In genomic region chr7:46080595-46081159, GRCh38 we compare ENCODE assay signal across 12 cellular contexts.
"Had no signal": no experiment of that assay in that cellular context is flagged by ENCODE, and none has a peak within 500 bp of the region (broad histone marks: within the 10 kb centered on the region; RNA-seq: fewer than 3 reads in every experiment).

No MANE protein-coding gene starts in this region.

- H3K27ac ChIP-seq: dorsolateral prefrontal cortex, gastrocnemius medialis, sigmoid colon had no signal

- FAIRE-seq: TTC549 had no signal

- DNase-seq: activated effector memory CD4-positive, alpha-beta T cell treated with anti-CD3 and anti-CD28 coated beads, Interleukin-2, amount 50 U/mL, for 16 hours; dorsolateral prefrontal cortex; gastrocnemius medialis; kidney glomerular epithelial cell; nephron progenitor cell; sigmoid colon; stimulated activated CD4-positive, alpha-beta T cell treated with anti-CD3 and anti-CD28 coated beads, Interleukin-2, amount 100 ng/mL, for 24 hours; stimulated activated naive CD4-positive, alpha-beta T cell; substantia nigra had no signal

- H3K36me3 ChIP-seq: gastrocnemius medialis, sigmoid colon had no signal

- H3K27me3 ChIP-seq: gastrocnemius medialis, sigmoid colon had no signal

- ATAC-seq: activated CD4-positive, CD25-positive, alpha-beta regulatory T cell treated with anti-CD3 and anti-CD28 coated beads, Interleukin-2, amount 50 U/mL, for 24 hours; esophagus mucosa; gastrocnemius medialis had no signal

- H3K4me3 ChIP-seq: dorsolateral prefrontal cortex, gastrocnemius medialis, sigmoid colon had no signal

- H3K4me1 ChIP-seq: gastrocnemius medialis, sigmoid colon had no signal

- H3K9me3 ChIP-seq: gastrocnemius medialis, sigmoid colon had no signal
